17 cellular contexts compared by ENCODE assay signal in genomic region chr12:103677341-103677740, GRCh38.
DNase-seq lines count a peak whose midpoint lies in the region; ATAC-seq and TF ChIP-seq lines count a peak whose summit lies in the region.
"Had no signal": no experiment of that assay in that cellular context is flagged by ENCODE, and none has a peak within 500 bp of the region (broad histone marks: within the 10 kb centered on the region; RNA-seq: fewer than 3 reads in every experiment).

No MANE protein-coding gene starts in this region.

- H3K9me3 Mint-ChIP-seq in WTC11 = no peaks in the 10 kb centered on the region
- no peaks in the 10 kb centered on the region for H3K9me3 Mint-ChIP-seq in activated T-cell treated with anti-CD3 and anti-CD28 coated beads, Interleukin-2, amount 50 U/mL, for 4 hours

- POLR2A ChIA-PET in WTC11 (lab: Charles Lee) = no interaction called here

- no CpG with 5 or more reads among the region's 8 CpGs for WGBS in mesendoderm (ENCODE audit: extremely low coverage, insufficient coverage, low lambda C conversion rate)

- H3K36me3 Mint-ChIP-seq in WTC11 = no peaks in the 10 kb centered on the region
- no peaks in the 10 kb centered on the region for H3K36me3 Mint-ChIP-seq in activated T-cell treated with anti-CD3 and anti-CD28 coated beads, Interleukin-2, amount 50 U/mL, for 4 hours (ENCODE audit: insufficient read depth)

- no peaks in the 10 kb centered on the region for H3K27me3 ChIP-seq in mesendoderm (ENCODE audit: insufficient read depth, low read length, poor library complexity)
- no peaks in the 10 kb centered on the region for H3K27me3 ChIP-seq in H7 (ENCODE audit: control insufficient read depth, insufficient read depth, low read length)
- H3K27me3 ChIP-seq: right lobe of liver had no signal

- H3K4me3 ChIP-seq in mesendoderm (ENCODE audit: low read length) (no peak overlapping the region), H7 (ENCODE audit: insufficient read depth, low read depth, low read length) (no peak overlapping the region)
- H3K4me3 ChIP-seq: GM12878, right lobe of liver had no signal

- TF ChIP-seq CTCF in WTC11 (IDR thresholded peaks at IDR 0.05) = no peak

- no peaks in the 10 kb centered on the region for H3K36me3 ChIP-seq in mesendoderm (ENCODE audit: control insufficient read depth, insufficient read depth, low read length)
- no peaks in the 10 kb centered on the region for H3K36me3 ChIP-seq in H7 (replicated peaks; ENCODE audit: control insufficient read depth, insufficient read depth, low read length)
- H3K36me3 ChIP-seq: right lobe of liver had no signal

- no peak overlapping the region for H3K4me3 Mint-ChIP-seq in WTC11
- H3K4me3 Mint-ChIP-seq in activated T-cell treated with anti-CD3 and anti-CD28 coated beads, Interleukin-2, amount 50 U/mL, for 4 hours = no peak overlapping the region

- H3K4ac ChIP-seq in mesendoderm (ENCODE audit: low read depth, low read length) = no peak overlapping the region

- H3K79me1 ChIP-seq in mesendoderm (ENCODE audit: low read length) = no peaks in the 10 kb centered on the region

- no peak overlapping the region for H3K27ac Mint-ChIP-seq in WTC11

- no peaks in the 10 kb centered on the region for H3K79me2 ChIP-seq in mesendoderm (ENCODE audit: control insufficient read depth, insufficient read depth, low read length)

- H2BK120ac ChIP-seq in mesendoderm (ENCODE audit: low read depth, low read length) = no peak overlapping the region

- ATAC-seq in WTC11 = peak; percentile 71
- no peak for ATAC-seq in GM19023 (IDR thresholded peaks at IDR 0.05; ENCODE audit: unreplicated experiment)
- ATAC-seq in HG02938 (IDR thresholded peaks at IDR 0.05; ENCODE audit: unreplicated experiment) = no peak
- no peak for ATAC-seq in activated T-cell treated with anti-CD3 and anti-CD28 coated beads, Interleukin-2, amount 50 U/mL, for 4 hours
- ATAC-seq: GM12878, HepG2, right lobe of liver had no signal

- H3K27ac ChIP-seq in mesendoderm (ENCODE audit: low read depth, low read length) = no peak overlapping the region
- H3K27ac ChIP-seq: right lobe of liver had no signal

- H2BK5ac ChIP-seq in mesendoderm (ENCODE audit: low read length) = no peak overlapping the region

- peaks cover 22% of the 10 kb centered on the region for H3K4me1 Mint-ChIP-seq in WTC11
- H3K4me1 Mint-ChIP-seq in activated T-cell treated with anti-CD3 and anti-CD28 coated beads, Interleukin-2, amount 50 U/mL, for 4 hours (ENCODE audit: low read depth) = no peaks in the 10 kb centered on the region

- no peak overlapping the region for H3K4me2 ChIP-seq in mesendoderm (ENCODE audit: low read length)

- no peak overlapping the region for H2AK5ac ChIP-seq in mesendoderm (ENCODE audit: low read length)

- no peak overlapping the region for H3K18ac ChIP-seq in mesendoderm (ENCODE audit: low read length)

- H3K56ac ChIP-seq in mesendoderm (ENCODE audit: low read length) = no peak overlapping the region

- no peak overlapping the region for H3K9ac ChIP-seq in mesendoderm (ENCODE audit: low read length)

- no peaks in the 10 kb centered on the region for H3K4me1 ChIP-seq in mesendoderm (ENCODE audit: control insufficient read depth, low read depth, low read length)

- no peak overlapping the region for H4K5ac ChIP-seq in mesendoderm (ENCODE audit: low read length)

- no peak overlapping the region for H3K23ac ChIP-seq in mesendoderm (ENCODE audit: low read length)

- H2BK15ac ChIP-seq in mesendoderm (replicated peaks; ENCODE audit: low read depth) = no peak overlapping the region

- no peak overlapping the region for H4K8ac ChIP-seq in mesendoderm (ENCODE audit: low read depth, low read length)

- peak; percentile 98 for DNase-seq in DMS53 (lab: John Stamatoyannopoulos, UW)
- peak; percentile 68 for DNase-seq in NCI-H146 treated with DMSO at 0.1 percent for 48 hours (lab: John Stamatoyannopoulos, UW; ENCODE audit: unreplicated experiment)
- DNase-seq in WTC11 (ENCODE audit: low spot score) = peak; percentile 16
- DNase-seq in mesendoderm = peak; percentile 41
- no peak for DNase-seq in H7
- no peak for DNase-seq in activated T-cell treated with anti-CD3 and anti-CD28 coated beads, Interleukin-2, amount 50 U/mL, for 4 hours
- DNase-seq: activated CD4-positive, alpha-beta T cell treated with anti-CD3 and anti-CD28 coated beads for 1 hour; activated effector memory CD4-positive, alpha-beta T cell treated with Interleukin-2 at 50 U/mL for 16 hours; cerebellar nuclear complex; hippocampal formation; NCI-H226; right lobe of liver; stimulated activated CD4-positive, alpha-beta T cell treated with anti-CD3 and anti-CD28 coated beads, Interleukin-1b, Interleukin-23, amount 100 ng/mL, for 48 hours had no signal

- no peaks in the 10 kb centered on the region for H3K27me3 Mint-ChIP-seq in WTC11 (ENCODE audit: low read depth)
- H3K27me3 Mint-ChIP-seq in activated T-cell treated with anti-CD3 and anti-CD28 coated beads, Interleukin-2, amount 50 U/mL, for 4 hours (ENCODE audit: low read depth) = no peaks in the 10 kb centered on the region

- CTCF ChIA-PET in WTC11 (lab: Charles Lee) = interaction anchor here (3.3 kb wide), 1 partner anchor 45 kb away, joined by 14 read pairs; no protein-coding TSS in a partner anchor

TF ChIP-seq in WTC11, 78 proteins besides CTCF, POLR2A, EP300 and RAD21:
- TF ChIP-seq NR2C2 (CRISPR knock-in tag; IDR thresholded peaks at IDR 0.05) (no peak), ATF1 (CRISPR knock-in tag; IDR thresholded peaks at IDR 0.05) (no peak), NFATC4 (CRISPR knock-in tag; IDR thresholded peaks at IDR 0.05) (no peak), ATF3 (CRISPR knock-in tag; conservative IDR thresholded peaks at IDR 0.05) (no peak), KAT7 (CRISPR knock-in tag; IDR thresholded peaks at IDR 0.05; ENCODE audit: borderline replicate concordance) (no peak), ELF4 (CRISPR knock-in tag; IDR thresholded peaks at IDR 0.05; ENCODE audit: low read depth) (no peak), NR1H2 (CRISPR knock-in tag; IDR thresholded peaks at IDR 0.05) (no peak), ZNF281 (CRISPR knock-in tag; IDR thresholded peaks at IDR 0.05) (no peak), ZNF416 (CRISPR knock-in tag; IDR thresholded peaks at IDR 0.05) (no peak)
- TF ChIP-seq, protein P1, sequence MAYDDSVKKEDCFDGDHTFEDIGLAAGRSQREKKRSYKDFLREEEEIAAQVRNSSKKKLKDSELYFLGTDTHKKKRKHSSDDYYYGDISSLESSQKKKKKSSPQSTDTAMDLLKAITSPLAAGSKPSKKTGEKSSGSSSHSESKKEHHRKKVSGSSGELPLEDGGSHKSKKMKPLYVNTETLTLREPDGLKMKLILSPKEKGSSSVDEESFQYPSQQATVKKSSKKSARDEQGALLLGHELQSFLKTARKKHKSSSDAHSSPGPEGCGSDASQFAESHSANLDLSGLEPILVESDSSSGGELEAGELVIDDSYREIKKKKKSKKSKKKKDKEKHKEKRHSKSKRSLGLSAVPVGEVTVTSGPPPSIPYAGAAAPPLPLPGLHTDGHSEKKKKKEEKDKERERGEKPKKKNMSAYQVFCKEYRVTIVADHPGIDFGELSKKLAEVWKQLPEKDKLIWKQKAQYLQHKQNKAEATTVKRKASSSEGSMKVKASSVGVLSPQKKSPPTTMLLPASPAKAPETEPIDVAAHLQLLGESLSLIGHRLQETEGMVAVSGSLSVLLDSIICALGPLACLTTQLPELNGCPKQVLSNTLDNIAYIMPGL (CRISPR knock-in tag; IDR thresholded peaks at IDR 0.05) = no peak
- TF ChIP-seq, protein P2, sequence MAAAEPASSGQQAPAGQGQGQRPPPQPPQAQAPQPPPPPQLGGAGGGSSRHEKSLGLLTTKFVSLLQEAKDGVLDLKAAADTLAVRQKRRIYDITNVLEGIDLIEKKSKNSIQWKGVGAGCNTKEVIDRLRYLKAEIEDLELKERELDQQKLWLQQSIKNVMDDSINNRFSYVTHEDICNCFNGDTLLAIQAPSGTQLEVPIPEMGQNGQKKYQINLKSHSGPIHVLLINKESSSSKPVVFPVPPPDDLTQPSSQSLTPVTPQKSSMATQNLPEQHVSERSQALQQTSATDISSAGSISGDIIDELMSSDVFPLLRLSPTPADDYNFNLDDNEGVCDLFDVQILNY (CRISPR knock-in tag; IDR thresholded peaks at IDR 0.05) = no peak

Comparison
In these comparisons a context has a peak if more than half of its experiments do, and no peak if none do; other contexts are left out.
1. DNase-seq: peak in DMS53 (single experiment), NCI-H146 treated with DMSO at 0.1 percent for 48 hours (single experiment), WTC11 (single experiment) and mesendoderm (single experiment); none in H7 (single experiment) and activated T-cell treated with anti-CD3 and anti-CD28 coated beads, Interleukin-2, amount 50 U/mL, for 4 hours (single experiment).